Comparison of ENCODE assay signal across 8 cellular contexts in genomic region chr11:71563401-71563800, GRCh38. TPM values are rescaled to one million over a fixed set of nuclear protein-coding genes. Genes with fewer than 3 reads are reported as not detected.
A peak's percentile ranks its signal among the peaks of the same experiment; 100 is the strongest.
DNase-seq lines count a peak whose midpoint lies in the region; ATAC-seq and TF ChIP-seq lines count a peak whose summit lies in the region.

No MANE protein-coding gene starts in this region.

- H3K9me3 ChIP-seq in adrenal gland (replicated peaks in 1 of 3) = no peaks in the 10 kb centered on the region
- no peaks in the 10 kb centered on the region for H3K9me3 ChIP-seq in right lobe of liver

- peak; percentile 9 to 38 for DNase-seq in SHP77 (lab: John Stamatoyannopoulos, UW)
- no peak for DNase-seq in SHP77 treated with DMSO at 0.1 percent for 48 hours (lab: John Stamatoyannopoulos, UW)
- peak; percentile 71 for DNase-seq in LHCN-M2 (ENCODE audit: low read depth)
- peak in 2 of 7 donors; percentile 15 to 19 for DNase-seq in adrenal gland
- DNase-seq in right lobe of liver = peak in 2 of 3 donors; percentile 43 to 63
- DNase-seq in NCI-H774 (lab: John Stamatoyannopoulos, UW) = no peak

- no peaks in the 10 kb centered on the region for H3K36me3 ChIP-seq in adrenal gland (replicated peaks in 1 of 2)
- no peaks in the 10 kb centered on the region for H3K36me3 ChIP-seq in right lobe of liver

- intact Hi-C loops in adrenal gland (cut with DNase I) = no loop called here
- intact Hi-C loops in right lobe of liver (cut with DNase I) = no loop called here

- WGBS in adrenal gland, 4 donors = 14 to 16% (median 15%) methylated on average over 8 of the region's 8 CpGs
- WGBS in right lobe of liver (ENCODE audit: insufficient coverage, low coverage, low lambda C conversion rate, missing lambda C conversion rate) = 10% methylated on average over 8 of the region's 8 CpGs

- H3K27me3 ChIP-seq in adrenal gland (peaks cover 5% of the 10 kb centered on the region), right lobe of liver (no peaks in the 10 kb centered on the region)

- TF ChIP-seq CTCF in adrenal gland (IDR thresholded peaks at IDR 0.05) (peak in 4 of 6 experiments; percentile 18 to 29 (median 24)), right lobe of liver (IDR thresholded peaks at IDR 0.05) (peak; percentile 54 to 60 (median 56))

- no peaks in the 10 kb centered on the region for H3K4me1 ChIP-seq in adrenal gland (replicated peaks in 1 of 2)
- no peaks in the 10 kb centered on the region for H3K4me1 ChIP-seq in right lobe of liver

- no peak overlapping the region for H3K27ac ChIP-seq in adrenal gland
- no peak overlapping the region for H3K27ac ChIP-seq in right lobe of liver

- TF ChIP-seq POLR2A in adrenal gland (IDR thresholded peaks at IDR 0.05) = no peak
- no peak for TF ChIP-seq POLR2A in right lobe of liver (IDR thresholded peaks at IDR 0.05)

- H3K4me3 ChIP-seq in adrenal gland = no peak overlapping the region
- H3K4me3 ChIP-seq in right lobe of liver = no peak overlapping the region

- ATAC-seq in right lobe of liver (peak; percentile 81 to 91 (median 86)), GM21786 (IDR thresholded peaks at IDR 0.05; ENCODE audit: unreplicated experiment) (no peak), HG02623 (IDR thresholded peaks at IDR 0.05; ENCODE audit: unreplicated experiment) (no peak)

RNA-seq across cellular contexts. Expression of gene KRTAP5-10, which starts 2.0 kb away (rescaled TPM):
- total RNA-seq in LHCN-M2 (2014; rRNA removed) = 0.58 TPM in 1 of 2 replicates, not detected in the other
- not detected for polyA plus RNA-seq in LHCN-M2 (2012)
- total RNA-seq in adrenal gland = not detected
- polyA plus RNA-seq in adrenal gland = under 1 TPM in 2 of 3 donors, not detected in 1; 0.27 to 0.48 TPM
- under 1 TPM in 3 of 6 experiments, not detected in 3; 0.17 to 0.18 (median 0.18) TPM for total RNA-seq in right lobe of liver

RNA-seq across cellular contexts. Expression of gene KRTAP5-9, which starts 15.2 kb away (rescaled TPM):
- not detected in 2 replicates for total RNA-seq in LHCN-M2 (2014; rRNA removed)
- 0.09 TPM for polyA plus RNA-seq in LHCN-M2 (2012)
- under 1 TPM in 1 of 8 donors, not detected in 7; 0.18 TPM for total RNA-seq in adrenal gland
- 1 to 10 TPM in 1 of 3 donors, under 1 TPM in 2; 0.18 to 1.6 (median 0.71) TPM for polyA plus RNA-seq in adrenal gland
- under 1 TPM in 2 of 6 experiments, not detected in 4; 0.17 to 0.38 TPM for total RNA-seq in right lobe of liver

RNA-seq across cellular contexts. Expression of gene KRTAP5-11, which starts 19.3 kb away (rescaled TPM):
- total RNA-seq in LHCN-M2 (2014; rRNA removed) (not detected in 2 replicates), adrenal gland (not detected), right lobe of liver (not detected)
- polyA plus RNA-seq in LHCN-M2 (2012) = not detected
- not detected for polyA plus RNA-seq in adrenal gland

RNA-seq across cellular contexts. Expression of gene KRTAP5-8, which starts 25.6 kb away (rescaled TPM):
- total RNA-seq in LHCN-M2 (2014; rRNA removed) (not detected in 2 replicates), adrenal gland (under 1 TPM in 1 of 8 donors, not detected in 7; 0.28 TPM), right lobe of liver (under 1 TPM in 1 of 6 experiments, not detected in 5; 0.24 TPM)
- not detected for polyA plus RNA-seq in LHCN-M2 (2012)
- polyA plus RNA-seq in adrenal gland = not detected

RNA-seq across cellular contexts. Expression of gene KRTAP5-7, which starts 36.3 kb away (rescaled TPM):
- total RNA-seq in LHCN-M2 (2014; rRNA removed) (not detected in 2 replicates), adrenal gland (under 1 TPM in 1 of 8 donors, not detected in 7; 0.28 TPM), right lobe of liver (1 to 10 TPM in 1 of 6 experiments, under 1 TPM in 3, not detected in 2; 0.18 to 3.9 (median 0.23) TPM)
- polyA plus RNA-seq in LHCN-M2 (2012) = not detected
- polyA plus RNA-seq in adrenal gland = under 1 TPM in 1 of 3 donors, not detected in 2; 0.07 TPM

Comparison
In these comparisons a context has a peak if more than half of its experiments do, and no peak if none do; other contexts are left out.
1. DNase-seq: peak in SHP77 (2 of 2), LHCN-M2 (single experiment) and right lobe of liver (2 of 3); none in SHP77 treated with DMSO at 0.1 percent for 48 hours (single experiment) and NCI-H774 (single experiment).
2. ATAC-seq: peak in right lobe of liver (4 of 4); none in GM21786 (single experiment) and HG02623 (single experiment).